29 cellular contexts compared by ENCODE assay signal in the genomic region with DNA sequence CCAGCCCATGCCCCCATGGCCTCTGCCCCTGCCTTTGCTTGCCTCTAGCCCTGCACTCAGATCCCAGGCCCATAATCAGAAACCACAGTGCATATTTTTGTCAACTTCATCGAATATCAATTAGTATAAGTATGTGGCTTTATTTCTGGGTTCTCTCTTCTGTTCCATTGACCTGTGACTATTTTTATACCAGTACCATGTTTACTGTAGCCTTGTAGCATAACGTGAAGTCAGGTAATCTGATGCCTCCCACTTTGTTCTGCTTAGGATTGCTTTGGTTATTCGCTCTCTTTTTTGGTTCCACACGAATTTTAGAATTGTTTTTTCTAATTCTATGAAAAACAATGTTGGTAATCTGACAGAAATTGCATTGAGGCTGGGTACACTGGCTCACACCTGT.
"Had no signal": no experiment of that assay in that cellular context is flagged by ENCODE, and none has a peak within 500 bp of the region (broad histone marks: within the 10 kb centered on the region; RNA-seq: fewer than 3 reads in every experiment).

No MANE protein-coding gene starts in this region.

- H3K36me3 ChIP-seq: ascending aorta had no signal

- H3K4me3 Mint-ChIP-seq: activated CD4-positive, alpha-beta memory T cell treated with anti-CD3 and anti-CD28 coated beads, Interleukin-2, amount 10 ng/mL, durations not matched to agents 7 days and 5 days; activated CD4-positive, alpha-beta T cell treated with anti-CD3 and anti-CD28 coated beads, Interleukin-2, amount 10 ng/mL, durations not matched to agents 7 days and 5 days; activated naive CD4-positive, alpha-beta T cell treated with anti-CD3 and anti-CD28 coated beads, Interleukin-2, amount 10 ng/mL, durations not matched to agents 7 days and 5 days; activated naive CD8-positive, alpha-beta T cell treated with anti-CD3 and anti-CD28 coated beads, Interleukin-2, amount 50 U/mL, for 24 hours; activated T-helper 17 cell treated with anti-CD3 and anti-CD28 coated beads, Interleukin-2, amount 50 U/mL, for 72 hours; central memory CD8-positive, alpha-beta T cell; T-helper 1 cell treated with Interleukin-12 subunit alpha and Interleukin-12 subunit beta and Interleukin-4 antibody, amounts not matched to agents 30 μg/mL and 1 μg/mL, for 36 hours had no signal

- DNase-seq: activated CD4-positive, alpha-beta memory T cell treated with anti-CD3 and anti-CD28 coated beads, Interleukin-2, amount 10 ng/mL, durations not matched to agents 7 days and 5 days; activated CD4-positive, alpha-beta T cell treated with anti-CD3 and anti-CD28 coated beads, Interleukin-2, amount 10 ng/mL, durations not matched to agents 7 days and 5 days; activated CD4-positive, CD25-positive, alpha-beta regulatory T cell; activated gamma-delta T cell; activated naive CD4-positive, alpha-beta T cell treated with anti-CD3 and anti-CD28 coated beads, Interleukin-2, amount 10 ng/mL, durations not matched to agents 7 days and 5 days; activated naive CD8-positive, alpha-beta T cell treated with anti-CD3 and anti-CD28 coated beads, Interleukin-2, amount 50 U/mL, for 24 hours; activated T-cell treated with anti-CD3 and anti-CD28 coated beads for 4 hours; activated T-cell treated with anti-CD3 and anti-CD28 coated beads, Interleukin-2, amount 50 U/mL, for 48 hours; amniotic stem cell; body of pancreas; KG1; NCI-H1048; NCI-H146; NCI-H187 treated with DMSO at 0.1 percent for 48 hours; NCI-H2081 treated with DMSO at 0.1 percent for 48 hours; NCI-H345; NCI-H510A; NCI-H526 treated with DMSO at 0.1 percent for 48 hours; NCI-H82; SHP77; SW 1271; T-helper 9 cell had no signal

- H3K27ac ChIP-seq: ascending aorta, body of pancreas, SJSA1 had no signal

- H3K27me3 ChIP-seq: ascending aorta, body of pancreas, SJSA1 had no signal

- H3K9me3 Mint-ChIP-seq: activated naive CD4-positive, alpha-beta T cell treated with anti-CD3 and anti-CD28 coated beads, Interleukin-2, amount 10 ng/mL, durations not matched to agents 7 days and 5 days; activated naive CD8-positive, alpha-beta T cell treated with anti-CD3 and anti-CD28 coated beads, Interleukin-2, amount 50 U/mL, for 24 hours; activated T-helper 17 cell treated with anti-CD3 and anti-CD28 coated beads, Interleukin-2, amount 50 U/mL, for 72 hours; central memory CD8-positive, alpha-beta T cell had no signal

- H3K27me3 Mint-ChIP-seq: activated CD4-positive, alpha-beta memory T cell treated with anti-CD3 and anti-CD28 coated beads, Interleukin-2, amount 10 ng/mL, durations not matched to agents 7 days and 5 days; activated CD4-positive, alpha-beta T cell treated with anti-CD3 and anti-CD28 coated beads, Interleukin-2, amount 10 ng/mL, durations not matched to agents 7 days and 5 days; activated naive CD4-positive, alpha-beta T cell treated with anti-CD3 and anti-CD28 coated beads, Interleukin-2, amount 10 ng/mL, durations not matched to agents 7 days and 5 days; activated naive CD8-positive, alpha-beta T cell treated with anti-CD3 and anti-CD28 coated beads, Interleukin-2, amount 50 U/mL, for 24 hours; activated T-helper 17 cell treated with anti-CD3 and anti-CD28 coated beads, Interleukin-2, amount 50 U/mL, for 72 hours; central memory CD8-positive, alpha-beta T cell; IgD-negative memory B cell had no signal

- H3K4me1 ChIP-seq: body of pancreas, SJSA1 had no signal

- ATAC-seq: activated naive CD8-positive, alpha-beta T cell treated with anti-CD3 and anti-CD28 coated beads, Interleukin-2, amount 50 U/mL, for 24 hours; activated T-helper 17 cell treated with anti-CD3 and anti-CD28 coated beads, Interleukin-2, amount 50 U/mL, for 72 hours; body of pancreas; SK-N-SH treated with all-trans-retinoic acid at 6 μM for 48 hours had no signal

- H3K4me3 ChIP-seq: ascending aorta, body of pancreas, SJSA1 had no signal

- H3K9me3 ChIP-seq: ascending aorta, body of pancreas, SJSA1 had no signal

- H3K27ac Mint-ChIP-seq: activated CD4-positive, alpha-beta memory T cell treated with anti-CD3 and anti-CD28 coated beads, Interleukin-2, amount 10 ng/mL, durations not matched to agents 7 days and 5 days; activated CD4-positive, alpha-beta T cell treated with anti-CD3 and anti-CD28 coated beads, Interleukin-2, amount 10 ng/mL, durations not matched to agents 7 days and 5 days; activated naive CD4-positive, alpha-beta T cell treated with anti-CD3 and anti-CD28 coated beads, Interleukin-2, amount 10 ng/mL, durations not matched to agents 7 days and 5 days; activated naive CD8-positive, alpha-beta T cell treated with anti-CD3 and anti-CD28 coated beads, Interleukin-2, amount 50 U/mL, for 24 hours; activated T-helper 17 cell treated with anti-CD3 and anti-CD28 coated beads, Interleukin-2, amount 50 U/mL, for 72 hours; T-helper 1 cell treated with Interleukin-12 subunit alpha and Interleukin-12 subunit beta and Interleukin-4 antibody, amounts not matched to agents 30 μg/mL and 1 μg/mL, for 36 hours had no signal
